Comparison of ENCODE assay signal across 19 cellular contexts in the genomic region with DNA sequence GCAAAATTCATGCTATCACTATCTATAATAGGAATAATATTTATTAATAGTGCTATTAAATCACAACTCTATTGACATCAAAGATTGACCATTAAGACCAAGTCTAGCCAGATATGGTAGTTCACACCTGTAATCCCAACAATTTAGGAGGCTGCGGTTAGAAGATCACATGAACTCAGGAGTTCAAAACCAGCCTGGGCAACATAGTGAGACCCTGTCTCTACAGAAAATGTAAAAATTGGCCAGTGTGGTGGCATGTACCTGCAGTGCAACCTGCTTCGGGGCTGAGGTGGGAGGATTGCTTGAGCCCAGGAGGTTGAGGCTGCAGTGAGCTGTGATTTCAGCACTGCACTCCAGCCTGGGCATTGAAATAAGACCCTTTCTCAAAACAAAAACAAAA.
"Had no signal": no experiment of that assay in that cellular context is flagged by ENCODE, and none has a peak within 500 bp of the region (broad histone marks: within the 10 kb centered on the region; RNA-seq: fewer than 3 reads in every experiment).

No MANE protein-coding gene starts in this region.

- DNase-seq: effector CD4-positive, alpha-beta T cell; heart right ventricle; hypothalamus; kidney glomerular epithelial cell; natural killer cell; nucleus accumbens; ovary; sigmoid colon; stimulated activated naive CD4-positive, alpha-beta T cell; stomach; substantia nigra; trophoblast cell had no signal

- FAIRE-seq: frontal cortex had no signal

- H3K9me3 ChIP-seq: heart right ventricle, ovary, right atrium auricular region, sigmoid colon, stomach, thoracic aorta had no signal

- H3K27ac Mint-ChIP-seq: natural killer cell, neural progenitor cell had no signal

- H3K36me3 Mint-ChIP-seq: natural killer cell had no signal

- H3K27me3 ChIP-seq: heart right ventricle, neural progenitor cell, ovary, right atrium auricular region, sigmoid colon, stomach had no signal

- H3K9me3 Mint-ChIP-seq: natural killer cell had no signal

- ATAC-seq: esophagus mucosa, heart right ventricle, natural killer cell had no signal

- H3K36me3 ChIP-seq: ovary had no signal

- H3K4me3 Mint-ChIP-seq: natural killer cell, neural progenitor cell had no signal

- H3K4me2 ChIP-seq: neural progenitor cell had no signal

- H3K9ac ChIP-seq: neural progenitor cell had no signal

- H3K4me3 ChIP-seq: coronary artery, heart right ventricle, neural progenitor cell, ovary, right atrium auricular region, sigmoid colon, skin epidermis, stomach had no signal

- H3K27ac ChIP-seq: coronary artery, heart right ventricle, ovary, right atrium auricular region, skin epidermis, stomach had no signal

- H2AFZ ChIP-seq: neural progenitor cell had no signal
